In genomic region chr11:57566564-57567209, GRCh38 we compare ENCODE assay signal across 1 cellular context.
TF ChIP-seq lines count a peak whose summit lies in the region.

No MANE protein-coding gene starts in this region.

TF ChIP-seq in A549, 52 proteins besides CTCF, POLR2A, EP300 and RAD21 (continued from another document):
- TF ChIP-seq HMGXB4 (CRISPR knock-in tag; IDR thresholded peaks at IDR 0.05; ENCODE audit: borderline replicate concordance) (no peak), CBX8 (IDR thresholded peaks at IDR 0.05) (no peak), NFE2L2 (conservative IDR thresholded peaks at IDR 0.05; ENCODE audit: low read length) (no peak), USF2 (IDR thresholded peaks at IDR 0.05) (no peak), ZSCAN20 (CRISPR knock-in tag; IDR thresholded peaks at IDR 0.05) (no peak), JUNB (IDR thresholded peaks at IDR 0.05) (no peak), FOSB (CRISPR knock-in tag; IDR thresholded peaks at IDR 0.05) (no peak), RCOR1 (IDR thresholded peaks at IDR 0.05; ENCODE audit: low read depth, low read length) (no peak), HEYL (CRISPR knock-in tag; IDR thresholded peaks at IDR 0.05) (no peak), MAZ (IDR thresholded peaks at IDR 0.05; ENCODE audit: borderline replicate concordance, low read depth, low read length) (no peak), TP53 (CRISPR knock-in tag; IDR thresholded peaks at IDR 0.05) (no peak), CBX2 (IDR thresholded peaks at IDR 0.05; ENCODE audit: borderline replicate concordance, low read depth) (no peak)
TF ChIP-seq in A549: peak in this region for 0.
